25 cellular contexts compared by ENCODE assay signal in the genomic region with DNA sequence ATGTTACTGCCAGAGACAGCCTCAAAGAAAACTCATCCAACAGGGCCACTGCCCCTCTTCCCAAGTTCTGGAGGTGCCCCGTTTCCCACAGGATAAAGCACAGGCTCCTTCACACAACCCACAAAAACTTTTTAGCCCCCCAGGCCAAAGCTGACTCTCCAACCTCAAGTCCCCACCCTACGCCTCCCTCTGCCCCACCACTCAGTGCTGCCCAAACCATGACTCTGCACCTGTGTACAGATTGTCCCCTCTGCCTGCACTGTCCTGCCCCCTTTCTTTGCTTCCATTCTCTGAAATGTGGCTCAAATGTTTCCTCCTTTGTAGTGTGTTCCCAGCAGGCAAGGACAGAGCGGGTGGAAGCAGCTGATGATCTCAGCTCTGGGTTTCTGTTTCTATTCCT.
"Had no signal": no experiment of that assay in that cellular context is flagged by ENCODE, and none has a peak within 500 bp of the region (broad histone marks: within the 10 kb centered on the region; RNA-seq: fewer than 3 reads in every experiment).

No MANE protein-coding gene starts in this region.

- H2AFZ ChIP-seq: PC-9 had no signal

- H3K27ac Mint-ChIP-seq: activated CD4-positive, alpha-beta T cell treated with anti-CD3 and anti-CD28 coated beads, Interleukin-2, amount 10 ng/mL, durations not matched to agents 7 days and 5 days; activated CD8-positive, alpha-beta T cell treated with anti-CD3 and anti-CD28 coated beads for 36 hours; activated naive CD4-positive, alpha-beta T cell treated with anti-CD3 and anti-CD28 coated beads for 36 hours; activated naive CD8-positive, alpha-beta T cell; activated T-helper 17 cell treated with anti-CD3 and anti-CD28 coated beads, Interleukin-2, amount 50 U/mL, for 72 hours; brain; T-cell had no signal

- H3K4me2 ChIP-seq: PC-9 had no signal

- H3K4me3 ChIP-seq: PC-9, SK-N-MC had no signal

- H3K36me3 Mint-ChIP-seq: activated naive CD8-positive, alpha-beta T cell; brain; T-cell had no signal

- H3K9me3 Mint-ChIP-seq: activated CD4-positive, alpha-beta T cell treated with anti-CD3 and anti-CD28 coated beads, Interleukin-2, amount 10 ng/mL, durations not matched to agents 7 days and 5 days; activated CD8-positive, alpha-beta T cell treated with anti-CD3 and anti-CD28 coated beads for 36 hours; activated naive CD4-positive, alpha-beta T cell treated with anti-CD3 and anti-CD28 coated beads for 36 hours; activated T-helper 17 cell treated with anti-CD3 and anti-CD28 coated beads, Interleukin-2, amount 50 U/mL, for 72 hours; T-cell had no signal

- H3K4me1 Mint-ChIP-seq: activated CD4-positive, alpha-beta T cell treated with anti-CD3 and anti-CD28 coated beads, Interleukin-2, amount 10 ng/mL, durations not matched to agents 7 days and 5 days; activated T-helper 17 cell treated with anti-CD3 and anti-CD28 coated beads, Interleukin-2, amount 50 U/mL, for 72 hours; T-cell had no signal

- H3K4me3 Mint-ChIP-seq: activated CD4-positive, alpha-beta T cell treated with anti-CD3 and anti-CD28 coated beads, Interleukin-2, amount 10 ng/mL, durations not matched to agents 7 days and 5 days; activated CD8-positive, alpha-beta T cell treated with anti-CD3 and anti-CD28 coated beads for 36 hours; activated naive CD4-positive, alpha-beta T cell treated with anti-CD3 and anti-CD28 coated beads for 36 hours; activated naive CD8-positive, alpha-beta T cell; activated T-helper 17 cell treated with anti-CD3 and anti-CD28 coated beads, Interleukin-2, amount 50 U/mL, for 72 hours; brain; T-cell had no signal

- DNase-seq: activated CD4-positive, alpha-beta T cell treated with anti-CD3 and anti-CD28 coated beads, Interleukin-2, amount 10 ng/mL, durations not matched to agents 7 days and 5 days; activated CD4-positive, CD25-positive, alpha-beta regulatory T cell; activated CD8-positive, alpha-beta T cell treated with anti-CD3 and anti-CD28 coated beads for 36 hours; activated gamma-delta T cell; activated naive CD4-positive, alpha-beta T cell treated with anti-CD3 and anti-CD28 coated beads for 36 hours; activated T-cell treated with anti-CD3 and anti-CD28 coated beads for 4 hours; activated T-cell treated with anti-CD3 and anti-CD28 coated beads, Interleukin-2, amount 50 U/mL, for 48 hours; amygdala; Karpas-422; MM.1S; NCI-H1105; NCI-H1436; NCI-H1694 treated with DMSO at 0.1 percent for 48 hours; NCI-H2029 treated with DMSO at 0.1 percent for 48 hours; NCI-H510A treated with DMSO at 0.1 percent for 48 hours; NCI-H69; PC-9; T-cell; T-helper 2 cell; T1000 had no signal

- H3K27ac ChIP-seq: PC-9, SK-N-MC, VCaP had no signal
